13 cellular contexts compared by ENCODE assay signal in genomic region chr3:71245971-71246860, GRCh38.
DNase-seq lines count a peak whose midpoint lies in the region; ATAC-seq, FAIRE-seq and TF ChIP-seq lines count a peak whose summit lies in the region.
"Had no signal": no experiment of that assay in that cellular context is flagged by ENCODE, and none has a peak within 500 bp of the region (broad histone marks: within the 10 kb centered on the region; RNA-seq: fewer than 3 reads in every experiment).

No MANE protein-coding gene starts in this region.

- TF ChIP-seq RAD21 in A549 (conservative IDR thresholded peaks at IDR 0.05 in 1 of 2, IDR thresholded peaks at IDR 0.05 in 1 of 2), result no peak

- no peaks in the 10 kb centered on the region for H3K9me3 ChIP-seq in A549
- no peaks in the 10 kb centered on the region for H3K9me3 ChIP-seq in SJCRH30 (replicated peaks)
- no peaks in the 10 kb centered on the region for H3K9me3 ChIP-seq in esophagus squamous epithelium
- no peaks in the 10 kb centered on the region for H3K9me3 ChIP-seq in spleen

- H3K4me1 ChIP-seq in A549 (peaks cover 68% of the 10 kb centered on the region), SJCRH30 (0 out of 2 replicates have a peak, but pooled peaks cover 3% of the 10 kb centered on the region), esophagus squamous epithelium (peaks cover 3 to 24% (median 5%) of the 10 kb centered on the region in 3 donors), spleen (peaks cover 4 to 65% (median 21%) of the 10 kb centered on the region in 6 donors)

- POLR2A ChIA-PET in A549 (lab: Yijun Ruan, JAX), result no interaction called here
- POLR2A ChIA-PET in naive thymus-derived CD8-positive, alpha-beta T cell (lab: Charles Lee), result interaction anchor here (0.7 kb wide), 1 partner anchor 155 kb away, joined by 3 read pairs; no protein-coding TSS in a partner anchor

- DNase-seq in A549 (ENCODE audit: low read depth in 1 of 2, low spot score in 1 of 2), result no peak
- peak in 1 of 2 experiments; percentile 45 for DNase-seq in SJCRH30
- DNase-seq in esophagus squamous epithelium (lab: John Stamatoyannopoulos, UW), result no peak
- DNase-seq in naive thymus-derived CD8-positive, alpha-beta T cell, result no peak
- no peak for DNase-seq in GM19239 (ENCODE audit: insufficient read length, low spot score)
- no peak for DNase-seq in COLO829 (ENCODE audit: low spot score)
- DNase-seq in spleen, result no peak
- DNase-seq: cerebellar nuclear complex, KBM-7, NCI-H446 treated with DMSO at 0.1 percent for 48 hours had no signal

- ATAC-seq in A549, result no peak
- no peak for ATAC-seq in naive thymus-derived CD8-positive, alpha-beta T cell
- ATAC-seq in GM19328 (IDR thresholded peaks at IDR 0.05; ENCODE audit: unreplicated experiment), result no peak
- ATAC-seq: natural killer cell treated with Interleukin-12 subunit alpha and Interleukin-12 subunit beta and Interleukin-15 and Interleukin-18, amount 100 ng/mL, for 72 hours had no signal

- WGBS in A549 (ENCODE audit: missing lambda C conversion rate), result 90% methylated on average over 19 of the region's 19 CpGs
- WGBS in esophagus squamous epithelium, 2 donors, result 76 to 79% methylated on average over 12 to 19 of the region's 19 CpGs
- 82 to 89% (median 86%) methylated on average over 17 to 19 of the region's 19 CpGs for WGBS in spleen, 5 donors

- H3K9me3 Mint-ChIP-seq in naive thymus-derived CD8-positive, alpha-beta T cell, result no peaks in the 10 kb centered on the region
- H3K9me3 Mint-ChIP-seq: natural killer cell treated with Interleukin-12 subunit alpha and Interleukin-12 subunit beta and Interleukin-15 and Interleukin-18, amount 100 ng/mL, for 72 hours had no signal

- TF ChIP-seq CTCF in A549 (IDR thresholded peaks at IDR 0.05), result no peak
- TF ChIP-seq CTCF in esophagus squamous epithelium (IDR thresholded peaks at IDR 0.05), result no peak
- no peak for TF ChIP-seq CTCF in spleen (IDR thresholded peaks at IDR 0.05 in 8 of 11, conservative IDR thresholded peaks at IDR 0.05 in 3 of 11)

- CTCF ChIA-PET in A549 (lab: Yijun Ruan, JAX), result interaction anchor here (0.6 to 1.6 kb wide), 2 partner anchors 11 to 260 kb away, joined by 3 read pairs; no protein-coding TSS in a partner anchor

- H3K4me3 ChIP-seq in A549 (no peak overlapping the region), SJCRH30 (peak overlapping the region; percentile 52), esophagus squamous epithelium (peak overlapping the region in 1 of 4 donors; percentile 19), spleen (no peak overlapping the region)
- H3K4me3 ChIP-seq: SK-N-MC had no signal

- H3K4me2 ChIP-seq in A549, result peak overlapping the region; percentile 95

- H3K4me3 Mint-ChIP-seq in naive thymus-derived CD8-positive, alpha-beta T cell, result peak overlapping the region in 4 of 10 donors; percentile 14 to 64 (median 36)
- H3K4me3 Mint-ChIP-seq: natural killer cell treated with Interleukin-12 subunit alpha and Interleukin-12 subunit beta and Interleukin-15 and Interleukin-18, amount 100 ng/mL, for 72 hours had no signal

- peaks cover 0 to 52% (median 3%) of the 10 kb centered on the region in 3 donors for H3K36me3 Mint-ChIP-seq in naive thymus-derived CD8-positive, alpha-beta T cell
- H3K36me3 Mint-ChIP-seq: natural killer cell treated with Interleukin-12 subunit alpha and Interleukin-12 subunit beta and Interleukin-15 and Interleukin-18, amount 100 ng/mL, for 72 hours had no signal

- H3K36me3 ChIP-seq in SJCRH30 (no peaks in the 10 kb centered on the region), esophagus squamous epithelium (no peaks in the 10 kb centered on the region), spleen (no peaks in the 10 kb centered on the region)

- H3K27me3 ChIP-seq in SJCRH30 (no peaks in the 10 kb centered on the region), esophagus squamous epithelium (no peaks in the 10 kb centered on the region), spleen (replicated peaks in 1 of 7) (no peaks in the 10 kb centered on the region)

- H3K27ac ChIP-seq in A549 (peak overlapping the region; percentile 77 to 78), SJCRH30 (peak overlapping the region; percentile 4; the same call in 1 of the 2 replicates), esophagus squamous epithelium (peak overlapping the region in 3 of 4 donors; percentile 71 to 75 (median 71)), spleen (no peak overlapping the region)
- H3K27ac ChIP-seq: SK-N-MC had no signal

- no peak for TF ChIP-seq EP300 in A549 (IDR thresholded peaks at IDR 0.05)

- TF ChIP-seq POLR2A in A549 (IDR thresholded peaks at IDR 0.05; ENCODE audit: low read length) (no peak), esophagus squamous epithelium (IDR thresholded peaks at IDR 0.05) (no peak), spleen (IDR thresholded peaks at IDR 0.05) (no peak)

- FAIRE-seq in A549 (lab: Jason Lieb, UNC), result no peak
- no peak for FAIRE-seq in GM19239 (lab: Jason Lieb, UNC)

- H3K27ac Mint-ChIP-seq in naive thymus-derived CD8-positive, alpha-beta T cell, result peak overlapping the region; percentile 15 to 89 (median 49)
- H3K27ac Mint-ChIP-seq: natural killer cell treated with Interleukin-12 subunit alpha and Interleukin-12 subunit beta and Interleukin-15 and Interleukin-18, amount 100 ng/mL, for 72 hours had no signal

- intact Hi-C loops in esophagus squamous epithelium (cut with DNase I) (no loop called here), spleen (cut with DNase I; ENCODE audit: low total_unique reads) (no loop called here)

- peaks cover 43 to 87% (median 86%) of the 10 kb centered on the region in 4 donors for H3K4me1 Mint-ChIP-seq in naive thymus-derived CD8-positive, alpha-beta T cell

- H3K27me3 Mint-ChIP-seq in naive thymus-derived CD8-positive, alpha-beta T cell, result no peaks in the 10 kb centered on the region
- H3K27me3 Mint-ChIP-seq: natural killer cell treated with Interleukin-12 subunit alpha and Interleukin-12 subunit beta and Interleukin-15 and Interleukin-18, amount 100 ng/mL, for 72 hours had no signal

TF ChIP-seq in A549, 52 proteins besides CTCF, POLR2A, EP300 and RAD21:
- TF ChIP-seq SREBF2 (IDR thresholded peaks at IDR 0.05) (no peak), MAFK (IDR thresholded peaks at IDR 0.05; ENCODE audit: partially characterized antibody) (no peak), KDM1A (IDR thresholded peaks at IDR 0.05; ENCODE audit: low read depth) (no peak), GATA3 (IDR thresholded peaks at IDR 0.05; ENCODE audit: borderline replicate concordance) (no peak), MAZ (IDR thresholded peaks at IDR 0.05; ENCODE audit: borderline replicate concordance, low read depth, low read length) (no peak)

Comparison
In these comparisons a context has a peak if more than half of its experiments do, and no peak if none do; other contexts are left out.
1. H3K27ac ChIP-seq: peak in A549 (2 of 2), SJCRH30 (single experiment) and esophagus squamous epithelium (3 of 4); none in spleen (0 of 8).